In genomic region chrX:48761674-48762471, GRCh38 we compare ENCODE assay signal across 9 cellular contexts. TPM values are rescaled to one million over a fixed set of nuclear protein-coding genes. Genes with fewer than 3 reads are reported as not detected.
DNase-seq lines count a peak whose midpoint lies in the region; ATAC-seq and TF ChIP-seq lines count a peak whose summit lies in the region.
"Had no signal": no experiment of that assay in that cellular context is flagged by ENCODE, and none has a peak within 500 bp of the region (broad histone marks: within the 10 kb centered on the region; RNA-seq: fewer than 3 reads in every experiment).

TSS of gene GLOD5 (plus strand) at chrX:48761747. CDS start at chrX:48761791, 44 bp downstream.

- H4K8ac ChIP-seq in trophoblast cell (ENCODE audit: low read depth, low read length) = peak within 1 kb of the TSS; percentile 3

- no peak within 1 kb of the TSS for H3K23ac ChIP-seq in trophoblast cell (ENCODE audit: low read length)

- H3K9ac ChIP-seq in trophoblast cell (ENCODE audit: low read length) = no peak within 1 kb of the TSS
- H3K9ac ChIP-seq: BLaER1 had no signal

- H3K4me1 ChIP-seq in trophoblast cell (ENCODE audit: control insufficient read depth in 1 of 2, insufficient read depth in 2 of 2, low read length in 2 of 2) = no peaks in the 10 kb centered on the region
- H3K4me1 ChIP-seq: BLaER1 had no signal

- no peak within 1 kb of the TSS for H2BK12ac ChIP-seq in trophoblast cell (ENCODE audit: low read length)

- H3K4me3 Mint-ChIP-seq in chondrocyte (ENCODE audit: unreplicated experiment) (no peak within 1 kb of the TSS), CD14-positive monocyte (no peak within 1 kb of the TSS)

- H3K27ac Mint-ChIP-seq in chondrocyte (ENCODE audit: unreplicated experiment) = no peak within 1 kb of the TSS
- no peak within 1 kb of the TSS for H3K27ac Mint-ChIP-seq in CD14-positive monocyte

- H3K36me3 ChIP-seq in trophoblast cell (ENCODE audit: control insufficient read depth in 1 of 2, insufficient read depth in 2 of 2, low read length in 2 of 2) = no peaks in the 10 kb centered on the region
- H3K36me3 ChIP-seq: BLaER1 had no signal

- no peak for ATAC-seq in HG03469 (IDR thresholded peaks at IDR 0.05; ENCODE audit: unreplicated experiment)

- H2BK120ac ChIP-seq in trophoblast cell (ENCODE audit: insufficient read depth, low read length, poor library complexity) = no peak within 1 kb of the TSS

- DNase-seq in SHP77 (lab: John Stamatoyannopoulos, UW) (peak; percentile 14 to 18), SHP77 treated with DMSO at 0.1 percent for 48 hours (lab: John Stamatoyannopoulos, UW) (no peak), NCI-H2171 treated with DMSO at 0.1 percent for 48 hours (lab: John Stamatoyannopoulos, UW) (peak; percentile 69), chondrocyte (ENCODE audit: low spot score) (no peak), trophoblast cell (peak; percentile 58 to 75), CD14-positive monocyte (ENCODE audit: low spot score) (no peak), NK-92 (lab: John Stamatoyannopoulos, UW; ENCODE audit: unreplicated experiment) (no peak)

- peak within 1 kb of the TSS; percentile 78 for H2AFZ ChIP-seq in trophoblast cell (ENCODE audit: insufficient read depth, low read length, poor library complexity)

- peak within 1 kb of the TSS; percentile 23 for H3K4me2 ChIP-seq in trophoblast cell (ENCODE audit: low read length)
- H3K4me2 ChIP-seq: BLaER1 had no signal

- H3K36me3 Mint-ChIP-seq in chondrocyte (ENCODE audit: low read depth) = no peaks in the 10 kb centered on the region
- H3K36me3 Mint-ChIP-seq in CD14-positive monocyte = no peaks in the 10 kb centered on the region

- TF ChIP-seq CTCF in chondrocyte (IDR thresholded peaks at IDR 0.05) (peak; percentile 55), CD14-positive monocyte (IDR thresholded peaks at IDR 0.05) (no peak)

- no peak within 1 kb of the TSS for H3K14ac ChIP-seq in trophoblast cell (ENCODE audit: low read length)

- H3K4me1 Mint-ChIP-seq in chondrocyte (ENCODE audit: low read depth) = no peaks in the 10 kb centered on the region
- peaks cover 3% of the 10 kb centered on the region for H3K4me1 Mint-ChIP-seq in CD14-positive monocyte

- peak within 1 kb of the TSS; percentile 59 for H4K12ac ChIP-seq in trophoblast cell (ENCODE audit: low read depth, low read length)

- intact Hi-C loops in CD14-positive monocyte (cut with micrococcal nuclease) = no loop called here

- H3K18ac ChIP-seq in trophoblast cell (ENCODE audit: low read length) = no peak within 1 kb of the TSS

- H3K4me3 ChIP-seq in trophoblast cell (ENCODE audit: low read depth, low read length) = no peak within 1 kb of the TSS
- H3K4me3 ChIP-seq: BLaER1 had no signal

- no peaks in the 10 kb centered on the region for H3K27me3 ChIP-seq in trophoblast cell (ENCODE audit: insufficient read depth, low read length)

- H2AK5ac ChIP-seq in trophoblast cell (ENCODE audit: low read length) = no peak within 1 kb of the TSS

- WGBS in trophoblast cell (ENCODE audit: extremely low coverage, insufficient coverage, insufficient read length) = no CpG with 5 or more reads among the region's 12 CpGs

- H2BK5ac ChIP-seq in trophoblast cell (ENCODE audit: low read depth, low read length, poor library complexity) = no peak within 1 kb of the TSS

- H3K27ac ChIP-seq in trophoblast cell (ENCODE audit: low read depth, low read length) = no peak within 1 kb of the TSS
- H3K27ac ChIP-seq: BLaER1 had no signal

- H3K79me1 ChIP-seq in trophoblast cell (ENCODE audit: low read length) = no peaks in the 10 kb centered on the region

- peaks cover 8% of the 10 kb centered on the region for H3K27me3 Mint-ChIP-seq in chondrocyte (ENCODE audit: low read depth)
- peaks cover 0 to 14% (median 0%) of the 10 kb centered on the region in 3 donors for H3K27me3 Mint-ChIP-seq in CD14-positive monocyte (ENCODE audit: low read depth in 3 of 3)

- no peaks in the 10 kb centered on the region for H3K9me3 ChIP-seq in trophoblast cell (ENCODE audit: insufficient read depth, low read depth, low read length)
- H3K9me3 ChIP-seq: BLaER1 had no signal

- H3K79me2 ChIP-seq in trophoblast cell (ENCODE audit: control insufficient read depth, insufficient read depth, low read length, poor library complexity) = no peaks in the 10 kb centered on the region

- peak within 1 kb of the TSS; percentile 61 for H4K91ac ChIP-seq in trophoblast cell (ENCODE audit: low read depth, low read length)

- no peak within 1 kb of the TSS for H3K4ac ChIP-seq in trophoblast cell (ENCODE audit: low read depth, low read length)

- H3K9me3 Mint-ChIP-seq in chondrocyte (ENCODE audit: low read depth) = peaks cover 5% of the 10 kb centered on the region
- H3K9me3 Mint-ChIP-seq in CD14-positive monocyte = peaks cover 0 to 5% (median 0%) of the 10 kb centered on the region in 7 donors

RNA-seq across cellular contexts. Expression of gene GLOD5, which starts in this region (rescaled TPM):
- not detected in 3 replicates for total RNA-seq in chondrocyte
- not detected in 2 replicates for polyA plus RNA-seq in trophoblast cell (2013)
- not detected for polyA plus RNA-seq in CD14-positive monocyte

Comparison
In these comparisons a context has a peak if more than half of its experiments do, and no peak if none do; other contexts are left out.
1. DNase-seq: peak in SHP77 (2 of 2), NCI-H2171 treated with DMSO at 0.1 percent for 48 hours (single experiment) and trophoblast cell (2 of 2); none in SHP77 treated with DMSO at 0.1 percent for 48 hours (single experiment), chondrocyte (single experiment), CD14-positive monocyte (single experiment) and NK-92 (single experiment).